Comparison of ENCODE assay signal across 11 cellular contexts in the genomic region with DNA sequence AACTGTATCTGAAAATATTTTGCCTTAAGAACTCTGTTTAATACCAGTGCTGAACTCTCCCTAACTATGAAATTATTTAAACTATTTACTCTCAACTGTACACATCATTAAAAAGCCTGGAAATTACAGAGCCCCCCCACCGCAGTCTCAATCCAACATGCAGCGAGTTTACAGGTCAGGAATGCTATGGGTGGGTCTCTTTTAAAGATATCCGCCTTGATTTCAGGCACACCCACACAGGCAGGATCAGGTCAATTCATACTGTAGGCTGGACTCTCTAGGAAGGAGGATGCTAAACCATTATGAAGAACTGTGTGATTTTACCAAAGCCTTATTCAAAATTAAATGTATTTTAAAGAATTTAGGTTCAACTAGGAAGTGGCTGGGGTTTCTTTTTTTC. TPM values are rescaled to one million over a fixed set of nuclear protein-coding genes. Genes with fewer than 3 reads are reported as not detected.
A peak's percentile ranks its signal among the peaks of the same experiment; 100 is the strongest.
DNase-seq lines count a peak whose midpoint lies in the region; ATAC-seq and TF ChIP-seq lines count a peak whose summit lies in the region.
"Had no signal": no experiment of that assay in that cellular context is flagged by ENCODE, and none has a peak within 500 bp of the region (broad histone marks: within the 10 kb centered on the region; RNA-seq: fewer than 3 reads in every experiment).

No MANE protein-coding gene starts in this region.

- intact Hi-C loops in activated CD4-positive, alpha-beta T cell treated with anti-CD3 and anti-CD28 coated beads, Interleukin-2, amount 10 ng/mL, durations not matched to agents 24 days and 14 days (cut with micrococcal nuclease): no loop called here

- no peak for DNase-seq in activated CD4-positive, alpha-beta T cell treated with anti-CD3 and anti-CD28 coated beads, Interleukin-2, amount 10 ng/mL, durations not matched to agents 24 days and 14 days
- no peak for DNase-seq in activated CD4-positive, alpha-beta T cell treated with anti-CD3 and anti-CD28 coated beads, Interleukin-2, amount 50 U/mL, for 1 hour
- DNase-seq in OCI-M1 (lab: John Stamatoyannopoulos, UW): peak; percentile 8
- DNase-seq in foreskin keratinocyte: no peak
- DNase-seq in smooth muscle cell (lab: John Stamatoyannopoulos, UW; ENCODE audit: unreplicated experiment): no peak
- DNase-seq in glomerular visceral epithelial cell (ENCODE audit: extremely low spot score): no peak
- DNase-seq in MM.1S: no peak
- no peak for DNase-seq in NCI-H2171 (lab: John Stamatoyannopoulos, UW)
- DNase-seq: PC-9 had no signal

- H4K20me1 ChIP-seq in smooth muscle cell (ENCODE audit: low read depth) (peaks cover 89% of the 10 kb centered on the region), MM.1S (ENCODE audit: insufficient read depth, low read length) (no peaks in the 10 kb centered on the region)

- peak; percentile 50 for ATAC-seq in foreskin keratinocyte

- peak overlapping the region; percentile 28 for H3K4me2 ChIP-seq in smooth muscle cell
- H3K4me2 ChIP-seq in MM.1S (ENCODE audit: low read depth, low read length): no peak overlapping the region
- H3K4me2 ChIP-seq: PC-9 had no signal

- no peaks in the 10 kb centered on the region for H3K27me3 Mint-ChIP-seq in activated CD4-positive, alpha-beta T cell treated with anti-CD3 and anti-CD28 coated beads, Interleukin-2, amount 10 ng/mL, durations not matched to agents 24 days and 14 days

- peaks cover 11% of the 10 kb centered on the region for H3K36me3 Mint-ChIP-seq in activated CD4-positive, alpha-beta T cell treated with anti-CD3 and anti-CD28 coated beads, Interleukin-2, amount 10 ng/mL, durations not matched to agents 24 days and 14 days (ENCODE audit: low read depth)

- H3K9me2 ChIP-seq in MM.1S (replicated peaks; ENCODE audit: insufficient read depth, low read length): no peaks in the 10 kb centered on the region

- H3K79me2 ChIP-seq in smooth muscle cell (ENCODE audit: low read depth) (peaks cover 85% of the 10 kb centered on the region), MM.1S (ENCODE audit: low read length) (peaks cover 5% of the 10 kb centered on the region; the same call in 1 of the 2 replicates)

- H3K9me3 ChIP-seq in smooth muscle cell (replicated peaks; ENCODE audit: low read depth): no peaks in the 10 kb centered on the region
- H3K9me3 ChIP-seq in MM.1S (replicated peaks; ENCODE audit: insufficient read depth, low read length): no peaks in the 10 kb centered on the region
- H3K9me3 ChIP-seq: ascending aorta, vagina had no signal

- H3K27me3 ChIP-seq in foreskin keratinocyte (no peaks in the 10 kb centered on the region), smooth muscle cell (ENCODE audit: low read depth) (no peaks in the 10 kb centered on the region), MM.1S (replicated peaks; ENCODE audit: insufficient read depth, low read length) (no peaks in the 10 kb centered on the region)
- H3K27me3 ChIP-seq: ascending aorta, vagina had no signal

- no peaks in the 10 kb centered on the region for H3F3A ChIP-seq in smooth muscle cell (ENCODE audit: low read depth)
- H3F3A ChIP-seq in MM.1S (ENCODE audit: insufficient read depth, low read length): no peaks in the 10 kb centered on the region

- H3K36me3 ChIP-seq in smooth muscle cell (ENCODE audit: low read depth) (peaks cover 8% of the 10 kb centered on the region), MM.1S (replicated peaks; ENCODE audit: insufficient read depth, low read length) (no peaks in the 10 kb centered on the region)

- H3K9ac ChIP-seq in smooth muscle cell (ENCODE audit: low read depth): no peak overlapping the region
- no peak overlapping the region for H3K9ac ChIP-seq in MM.1S (ENCODE audit: low read length)

- peaks cover 24% of the 10 kb centered on the region for H3K4me1 ChIP-seq in foreskin keratinocyte
- H3K4me1 ChIP-seq in smooth muscle cell (ENCODE audit: low read depth): peaks cover 10% of the 10 kb centered on the region
- no peaks in the 10 kb centered on the region for H3K4me1 ChIP-seq in MM.1S (ENCODE audit: low read length)
- H3K4me1 ChIP-seq: ascending aorta had no signal

- H3K4me1 Mint-ChIP-seq in activated CD4-positive, alpha-beta T cell treated with anti-CD3 and anti-CD28 coated beads, Interleukin-2, amount 10 ng/mL, durations not matched to agents 24 days and 14 days: peaks cover 40% of the 10 kb centered on the region

- TF ChIP-seq CTCF in foreskin keratinocyte (conservative IDR thresholded peaks at IDR 0.05): no peak
- TF ChIP-seq CTCF in smooth muscle cell (IDR thresholded peaks at IDR 0.05; ENCODE audit: borderline replicate concordance, insufficient read depth, poor library complexity, severe bottlenecking): no peak
- TF ChIP-seq CTCF in MM.1S (IDR thresholded peaks at IDR 0.05; ENCODE audit: low read length): no peak

- H3K4me3 Mint-ChIP-seq in activated CD4-positive, alpha-beta T cell treated with anti-CD3 and anti-CD28 coated beads, Interleukin-2, amount 10 ng/mL, durations not matched to agents 24 days and 14 days: no peak overlapping the region

- WGBS in smooth muscle cell (ENCODE audit: low lambda C conversion rate): 65% methylated on average over 3 of the region's 3 CpGs

- H3K27ac Mint-ChIP-seq in activated CD4-positive, alpha-beta T cell treated with anti-CD3 and anti-CD28 coated beads, Interleukin-2, amount 10 ng/mL, durations not matched to agents 24 days and 14 days: peak overlapping the region; percentile 43

- H2AFZ ChIP-seq in smooth muscle cell (ENCODE audit: low read depth): no peak overlapping the region
- H2AFZ ChIP-seq in MM.1S (ENCODE audit: low read length): no peak overlapping the region
- H2AFZ ChIP-seq: PC-9 had no signal

- no peak overlapping the region for H3K4me3 ChIP-seq in smooth muscle cell
- no peak overlapping the region for H3K4me3 ChIP-seq in MM.1S (ENCODE audit: low read length)
- H3K4me3 ChIP-seq: ascending aorta, PC-9, vagina had no signal

- no peaks in the 10 kb centered on the region for H3K9me3 Mint-ChIP-seq in activated CD4-positive, alpha-beta T cell treated with anti-CD3 and anti-CD28 coated beads, Interleukin-2, amount 10 ng/mL, durations not matched to agents 24 days and 14 days

- H3K27ac ChIP-seq in foreskin keratinocyte (no peak overlapping the region), smooth muscle cell (ENCODE audit: low read depth) (peak overlapping the region; percentile 34), MM.1S (ENCODE audit: low read length) (no peak overlapping the region)
- H3K27ac ChIP-seq: ascending aorta, PC-9, vagina had no signal

RNA-seq across cellular contexts. Expression of a gene that starts 16.5 kb away (rescaled TPM):
- 26.6 and 28.3 TPM in 2 replicates for total RNA-seq in activated CD4-positive, alpha-beta T cell treated with anti-CD3 and anti-CD28 coated beads, Interleukin-2, amount 10 ng/mL, durations not matched to agents 24 days and 14 days
- total RNA-seq in foreskin keratinocyte (35.0 and 36.6 TPM in 2 replicates), smooth muscle cell (24.8 and 36.2 TPM in 2 replicates)
- polyA plus RNA-seq in foreskin keratinocyte (15.6 and 18.0 TPM in 2 replicates), smooth muscle cell (21.8 and 23.4 TPM in 2 replicates)
